ENCODE assay signal across 8 cellular contexts in the genomic region with DNA sequence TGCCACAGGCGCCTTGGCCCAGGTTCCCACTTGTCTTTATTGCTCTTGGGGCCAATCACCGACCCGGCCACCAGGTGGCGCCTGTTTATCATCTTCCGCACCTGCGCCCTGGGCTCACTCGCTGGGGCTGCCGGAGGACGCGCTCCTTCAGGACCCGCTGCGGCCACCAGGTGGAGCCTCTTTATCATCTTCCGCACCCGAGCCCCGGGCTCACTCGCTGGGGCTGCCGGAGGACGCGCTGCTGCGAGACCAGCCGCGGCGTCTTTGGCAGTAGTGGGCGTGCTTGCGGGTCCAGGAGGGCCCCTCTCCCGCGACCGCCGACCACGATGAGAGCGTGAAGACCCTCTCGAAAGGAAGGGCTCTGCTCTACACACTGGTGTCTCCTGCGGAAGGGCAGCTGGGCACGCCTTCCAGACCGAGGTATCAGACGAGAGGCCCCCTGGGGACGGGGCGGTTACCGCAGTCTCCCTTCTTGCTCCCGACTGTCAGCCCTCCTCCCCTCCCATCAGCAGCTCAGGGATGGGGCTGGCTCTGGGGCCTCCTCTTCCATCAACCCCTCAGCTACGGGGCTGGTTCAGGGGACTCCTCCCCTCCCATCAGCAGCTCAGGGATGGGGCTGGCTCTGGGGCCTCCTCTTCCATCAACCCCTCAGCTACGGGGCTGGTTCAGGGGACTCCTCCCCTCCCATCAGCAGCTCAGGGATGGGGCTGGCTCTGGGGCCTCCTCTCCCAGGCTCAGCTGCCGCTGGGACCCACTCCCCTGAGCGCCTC. TPM values are rescaled to one million over a fixed set of nuclear protein-coding genes. Genes with fewer than 3 reads are reported as not detected.
DNase-seq lines count a peak whose midpoint lies in the region; ATAC-seq and TF ChIP-seq lines count a peak whose summit lies in the region.
"Not testable (repeated sequence)": the region's sequence is repeated elsewhere in the genome, so short reads cannot be mapped to it uniquely, and the experiment has no call there.

No MANE protein-coding gene starts in this region.

- H3K27me3 Mint-ChIP-seq in activated T-cell treated with anti-CD3 and anti-CD28 coated beads, Interleukin-2, amount 50 U/mL, for 72 hours (ENCODE audit: low read depth) = not testable (repeated sequence)

- not testable (repeated sequence) for TF ChIP-seq POLR2A in esophagus muscularis mucosa (IDR thresholded peaks at IDR 0.05; ENCODE audit: low read depth)

- intact Hi-C loops in esophagus muscularis mucosa (cut with DNase I); mucosa of descending colon (cut with DNase I, micrococcal nuclease): not testable (repeated sequence)

- not testable (repeated sequence) for H3K27ac Mint-ChIP-seq in activated T-cell treated with anti-CD3 and anti-CD28 coated beads, Interleukin-2, amount 50 U/mL, for 72 hours

- not testable (repeated sequence) for H3K36me3 Mint-ChIP-seq in activated T-cell treated with anti-CD3 and anti-CD28 coated beads, Interleukin-2, amount 50 U/mL, for 72 hours (ENCODE audit: insufficient read depth in 2 of 2)

- H3K9me3 ChIP-seq in esophagus muscularis mucosa (peaks cover 0 to 15% (median 0%) of the 10 kb centered on the region in 4 donors), mucosa of descending colon (peaks cover 17% of the 10 kb centered on the region)

- not testable (repeated sequence) for TF ChIP-seq EP300 in esophagus muscularis mucosa (IDR thresholded peaks at IDR 0.05)

- peak; percentile 64 for DNase-seq in DMS114 treated with DMSO at 0.1 percent for 48 hours (lab: John Stamatoyannopoulos, UW; ENCODE audit: unreplicated experiment)
- peak; percentile 93 for DNase-seq in RPMI8226
- DNase-seq in activated T-cell treated with anti-CD3 and anti-CD28 coated beads, Interleukin-2, amount 50 U/mL, for 72 hours = peak; percentile 93 to 95
- not testable (repeated sequence) for DNase-seq in esophagus muscularis mucosa (ENCODE audit: extremely low spot score)
- peak; percentile 47 to 80 (median 47) for DNase-seq in mucosa of descending colon
- DNase-seq in stimulated activated CD8-positive, alpha-beta memory T cell treated with anti-CD3 and anti-CD28 coated beads, Interleukin-4, amount 100 ng/mL, for 1 hour (ENCODE audit: low read depth in 2 of 2, low spot score in 1 of 2) = peak; percentile 33 to 64

- not testable (repeated sequence) for H3K27ac ChIP-seq in esophagus muscularis mucosa (replicated peaks in 1 of 4)

- H3K36me3 ChIP-seq in esophagus muscularis mucosa; mucosa of descending colon (ENCODE audit: low read depth): not testable (repeated sequence)

- H3K4me1 Mint-ChIP-seq in activated T-cell treated with anti-CD3 and anti-CD28 coated beads, Interleukin-2, amount 50 U/mL, for 72 hours (ENCODE audit: low read depth) = not testable (repeated sequence)

- H3K4me3 ChIP-seq in esophagus muscularis mucosa = peak overlapping the region in 3 of 4 donors; percentile 27 to 56 (median 32)
- not testable (repeated sequence) for H3K4me3 ChIP-seq in mucosa of descending colon

- peak in 1 of 3 experiments; percentile 50 for TF ChIP-seq CTCF in esophagus muscularis mucosa (IDR thresholded peaks at IDR 0.05)
- not testable (repeated sequence) for TF ChIP-seq CTCF in mucosa of descending colon (IDR thresholded peaks at IDR 0.05)

- H3K4me3 Mint-ChIP-seq in activated T-cell treated with anti-CD3 and anti-CD28 coated beads, Interleukin-2, amount 50 U/mL, for 72 hours = peak overlapping the region; percentile 81 to 90

- ATAC-seq in GM21526 (IDR thresholded peaks at IDR 0.05; ENCODE audit: low FRiP score, unreplicated experiment) (peak; percentile 100), HG03571 (IDR thresholded peaks at IDR 0.05; ENCODE audit: unreplicated experiment) (peak; percentile 100), mucosa of descending colon (peak; percentile 91)
- ATAC-seq in activated T-cell treated with anti-CD3 and anti-CD28 coated beads, Interleukin-2, amount 50 U/mL, for 72 hours (replicated peaks in 1 of 2) = peak; percentile 99

- H3K4me1 ChIP-seq in esophagus muscularis mucosa; mucosa of descending colon (ENCODE audit: low read depth): not testable (repeated sequence)

- 22% methylated on average over 14 of the region's 44 CpGs for WGBS in esophagus muscularis mucosa

- H3K9me3 Mint-ChIP-seq in activated T-cell treated with anti-CD3 and anti-CD28 coated beads, Interleukin-2, amount 50 U/mL, for 72 hours = not testable (repeated sequence)

- H3K27me3 ChIP-seq in esophagus muscularis mucosa = peaks cover 0 to 16% (median 8%) of the 10 kb centered on the region in 4 donors

RNA-seq across cellular contexts. Expression of gene OR2L8, which starts 11.5 kb away (rescaled TPM):
- total RNA-seq in activated T-cell treated with anti-CD3 and anti-CD28 coated beads, Interleukin-2, amount 50 U/mL, for 72 hours = not detected
- total RNA-seq in esophagus muscularis mucosa (not detected), mucosa of descending colon (not detected)

RNA-seq across cellular contexts. Expression of gene OR2AJ1, which starts 12.5 kb away (rescaled TPM):
- not detected for total RNA-seq in activated T-cell treated with anti-CD3 and anti-CD28 coated beads, Interleukin-2, amount 50 U/mL, for 72 hours
- total RNA-seq in esophagus muscularis mucosa (not detected), mucosa of descending colon (not detected)

RNA-seq across cellular contexts. Expression of gene OR2T8, which starts 17.1 kb away (rescaled TPM):
- total RNA-seq in activated T-cell treated with anti-CD3 and anti-CD28 coated beads, Interleukin-2, amount 50 U/mL, for 72 hours = not detected
- total RNA-seq in esophagus muscularis mucosa (not detected), mucosa of descending colon (not detected)

RNA-seq across cellular contexts. Expression of gene OR2AK2, which starts 27.9 kb away (rescaled TPM):
- total RNA-seq in activated T-cell treated with anti-CD3 and anti-CD28 coated beads, Interleukin-2, amount 50 U/mL, for 72 hours = under 1 TPM in 1 of 2 donors, not detected in 1; 0.35 TPM
- total RNA-seq in esophagus muscularis mucosa (not detected), mucosa of descending colon (not detected)

RNA-seq across cellular contexts. Expression of gene OR2W3, which starts 41.8 kb away (rescaled TPM):
- total RNA-seq in activated T-cell treated with anti-CD3 and anti-CD28 coated beads, Interleukin-2, amount 50 U/mL, for 72 hours = not detected
- total RNA-seq in esophagus muscularis mucosa = 1 to 10 TPM in 1 of 4 donors, under 1 TPM in 2, not detected in 1; 0.34 to 1.9 (median 0.83) TPM
- 1 to 10 TPM in 1 of 3 donors, under 1 TPM in 2; 0.52 to 1.2 (median 0.53) TPM for total RNA-seq in mucosa of descending colon
